1 cellular context compared by ENCODE assay signal in the genomic region with DNA sequence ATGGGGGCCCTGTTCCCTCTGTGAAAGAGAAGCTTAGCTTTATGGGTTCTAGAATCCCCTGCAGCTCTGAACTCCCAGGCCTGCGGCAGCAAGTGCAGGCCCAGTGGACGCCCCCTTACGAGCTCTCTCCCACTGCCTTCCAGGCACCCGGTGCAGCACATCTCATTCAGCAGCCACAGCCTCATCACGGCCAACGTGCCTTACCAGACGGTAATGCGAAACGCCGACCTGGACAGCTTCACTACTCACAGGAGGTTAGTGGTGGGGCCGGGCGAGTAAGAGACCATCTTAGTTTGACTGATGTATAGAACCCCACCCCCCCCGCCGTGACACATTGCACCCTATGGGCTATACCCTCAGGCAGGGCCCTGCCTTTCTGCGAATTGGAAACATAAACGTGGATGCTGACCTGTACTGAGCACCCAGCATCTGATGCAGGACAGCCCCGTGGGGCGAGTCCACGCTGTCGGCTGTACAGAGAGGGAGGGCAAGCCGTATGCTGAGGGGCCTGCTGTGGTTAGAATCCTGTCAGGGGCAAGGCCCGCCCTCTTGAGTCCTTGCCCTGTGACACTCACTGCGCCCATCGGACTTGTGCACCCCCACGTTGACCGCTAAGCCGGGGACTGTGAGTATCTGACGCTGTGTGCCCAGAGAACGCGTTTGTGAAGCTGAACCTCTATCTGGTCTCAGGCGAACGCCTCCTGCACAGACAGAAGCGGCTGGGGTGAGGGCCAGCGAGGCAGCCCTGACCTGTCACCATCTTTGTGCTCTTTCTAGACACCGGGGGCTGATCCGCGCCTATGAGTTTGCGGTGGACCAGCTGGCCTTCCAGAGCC.
TF ChIP-seq lines count a peak whose summit lies in the region.

No MANE protein-coding gene starts in this region.

TF ChIP-seq in SK-N-SH, 30 proteins besides CTCF, POLR2A, EP300 and RAD21 (continued from another document):
- TF ChIP-seq TCF12 (IDR thresholded peaks at IDR 0.05): no peak
- TF ChIP-seq NRF1 (IDR thresholded peaks at IDR 0.05; ENCODE audit: low read depth, low read length): no peak
- TF ChIP-seq MEF2A (IDR thresholded peaks at IDR 0.05; ENCODE audit: borderline replicate concordance, low read depth): no peak
- TF ChIP-seq SMC3 (IDR thresholded peaks at IDR 0.05; ENCODE audit: low read depth, low read length): no peak
- no peak for TF ChIP-seq TAF1 (IDR thresholded peaks at IDR 0.05; ENCODE audit: borderline replicate concordance, low read depth, low read length)
- no peak for TF ChIP-seq SIN3A (IDR thresholded peaks at IDR 0.05; ENCODE audit: borderline replicate concordance, low read depth, low read length)
- TF ChIP-seq FOXM1 (IDR thresholded peaks at IDR 0.05; ENCODE audit: low read depth): no peak
